ENCODE assay signal across 12 cellular contexts in genomic region chr1:200699871-200700270, GRCh38. TPM values are rescaled to one million over a fixed set of nuclear protein-coding genes. Genes with fewer than 3 reads are reported as not detected.
DNase-seq lines count a peak whose midpoint lies in the region; ATAC-seq and TF ChIP-seq lines count a peak whose summit lies in the region.
"Had no signal": no experiment of that assay in that cellular context is flagged by ENCODE, and none has a peak within 500 bp of the region (broad histone marks: within the 10 kb centered on the region; RNA-seq: fewer than 3 reads in every experiment).

No MANE protein-coding gene starts in this region.

- H3K27ac Mint-ChIP-seq in nephron progenitor cell, result peak overlapping the region; percentile 66

- DNase-seq in ELF-1 (ENCODE audit: low read depth, low spot score), result peak; percentile 43
- peak; percentile 92 for DNase-seq in M059J (ENCODE audit: low read depth)
- DNase-seq in astrocyte of the cerebellum (ENCODE audit: low read depth), result peak; percentile 50
- DNase-seq in nephron progenitor cell, result no peak
- DNase-seq in Right ventricle myocardium superior, result no peak
- DNase-seq in OCI-M2 (lab: John Stamatoyannopoulos, UW; ENCODE audit: unreplicated experiment), result no peak
- no peak for DNase-seq in tibial artery
- no peak for DNase-seq in KG1 (lab: John Stamatoyannopoulos, UW)
- DNase-seq: activated T-cell treated with anti-CD3 and anti-CD28 coated beads, Interleukin-2, amount 50 U/mL, for 1 hour; DMS153; foreskin melanocyte had no signal

- peaks cover 6% of the 10 kb centered on the region for H3K36me3 Mint-ChIP-seq in nephron progenitor cell (ENCODE audit: low read depth)

- no peak overlapping the region for H3K4me3 Mint-ChIP-seq in nephron progenitor cell

- H3K9me3 ChIP-seq in tibial artery, result no peaks in the 10 kb centered on the region

- peaks cover 16% of the 10 kb centered on the region for H3K9me3 Mint-ChIP-seq in nephron progenitor cell

- H3K4me1 Mint-ChIP-seq in nephron progenitor cell, result peaks cover 7% of the 10 kb centered on the region

- H3K4me3 ChIP-seq in astrocyte of the cerebellum (ENCODE audit: low read depth, low read length), result no peak overlapping the region
- no peak overlapping the region for H3K4me3 ChIP-seq in tibial artery

- no peaks in the 10 kb centered on the region for H3K4me1 ChIP-seq in tibial artery

- no peak for ATAC-seq in Right ventricle myocardium superior (ENCODE audit: poor library complexity)

- H3K27ac ChIP-seq in tibial artery, result no peak overlapping the region
- H3K27ac ChIP-seq: VCaP had no signal

- no peaks in the 10 kb centered on the region for H3K36me3 ChIP-seq in tibial artery

- no peaks in the 10 kb centered on the region for H3K27me3 Mint-ChIP-seq in nephron progenitor cell (ENCODE audit: low read depth, poor library complexity)

- TF ChIP-seq CTCF in astrocyte of the cerebellum (IDR thresholded peaks at IDR 0.05; ENCODE audit: low read depth, low read length, missing control alignments) (no peak), nephron progenitor cell (IDR thresholded peaks at IDR 0.05) (no peak), tibial artery (IDR thresholded peaks at IDR 0.05) (no peak)

- intact Hi-C loops in Right ventricle myocardium superior (cut with DNase I), result no loop called here
- intact Hi-C loops in tibial artery (cut with DNase I; ENCODE audit: low total_unique reads), result loop anchor here (10.0 kb wide), 1 partner anchor 575 kb away; no protein-coding TSS in a partner anchor

- no peaks in the 10 kb centered on the region for H3K27me3 ChIP-seq in tibial artery

- in situ Hi-C loops in astrocyte of the cerebellum (cut with HindIII; ENCODE audit: low sequenced_read_pairs), result no loop called here

RNA-seq across cellular contexts. Expression of gene DDX59, which starts 30.2 kb away (rescaled TPM):
- total RNA-seq in M059J (2014; rRNA removed; shearing (Covaris generic)), result 18.1 and 30.1 TPM in 2 replicates
- total RNA-seq in Right ventricle myocardium superior, result 12.9 TPM

RNA-seq across cellular contexts. Expression of gene CAMSAP2, which starts 38.8 kb away (rescaled TPM):
- 16.1 and 24.3 TPM in 2 replicates for total RNA-seq in M059J (2014; rRNA removed; shearing (Covaris generic))
- 37.5 TPM for total RNA-seq in Right ventricle myocardium superior

Comparison
In these comparisons a context has a peak if more than half of its experiments do, and no peak if none do; other contexts are left out.
1. DNase-seq: peak in ELF-1 (single experiment), M059J (single experiment) and astrocyte of the cerebellum (single experiment); none in nephron progenitor cell (single experiment), Right ventricle myocardium superior (single experiment), OCI-M2 (single experiment), tibial artery (0 of 2) and KG1 (single experiment).